Comparison of ENCODE assay signal across 21 cellular contexts in the genomic region with DNA sequence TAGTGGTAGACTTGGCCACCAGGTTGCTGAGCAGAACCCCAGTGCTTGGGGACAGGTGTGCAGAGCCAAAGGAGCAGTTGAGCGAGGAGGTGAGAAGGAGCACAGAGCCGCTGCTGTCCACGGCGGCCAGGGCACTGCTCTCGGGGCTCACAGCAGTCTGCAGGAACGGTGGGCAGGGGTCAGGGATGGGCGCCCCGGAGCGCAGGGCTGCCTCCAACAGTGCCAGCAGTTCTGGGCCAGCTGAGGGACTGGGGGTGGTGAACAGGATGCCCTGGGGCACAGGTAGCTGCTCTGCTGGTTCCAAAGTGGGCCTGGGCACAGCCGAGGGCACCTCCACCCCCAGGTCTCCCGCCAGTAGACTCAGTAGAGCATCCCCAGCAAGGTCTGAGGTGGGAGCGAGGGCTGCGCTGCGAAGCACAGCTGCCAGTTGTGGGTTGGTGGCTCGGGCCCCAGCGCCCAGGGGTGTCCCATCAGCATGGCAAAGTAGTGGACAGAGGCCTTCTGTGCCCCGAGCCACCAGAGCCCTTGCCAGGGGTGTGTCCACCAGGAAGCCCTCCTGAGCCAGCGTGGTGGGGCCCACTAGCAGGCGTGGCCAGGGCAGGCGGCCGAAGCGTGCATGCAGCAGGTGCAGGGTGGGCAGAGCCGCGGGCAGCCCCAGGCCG. TPM values are rescaled to one million over a fixed set of nuclear protein-coding genes. Genes with fewer than 3 reads are reported as not detected.
DNase-seq lines count a peak whose midpoint lies in the region; ATAC-seq and TF ChIP-seq lines count a peak whose summit lies in the region.
"Had no signal": no experiment of that assay in that cellular context is flagged by ENCODE, and none has a peak within 500 bp of the region (broad histone marks: within the 10 kb centered on the region; RNA-seq: fewer than 3 reads in every experiment).

No MANE protein-coding gene starts in this region.

- H3K27ac ChIP-seq in duodenal mucosa (ENCODE audit: low read depth, low read length) (no peak overlapping the region), neural progenitor cell (no peak overlapping the region)

- peaks cover 18% of the 10 kb centered on the region for H3K79me2 ChIP-seq in neural progenitor cell (ENCODE audit: low read depth)

- H3K4me1 ChIP-seq in duodenal mucosa (ENCODE audit: control insufficient read depth in 1 of 2, insufficient read depth in 2 of 2, low read length in 2 of 2) (peaks cover 42 to 56% of the 10 kb centered on the region in 2 donors), neural progenitor cell (peaks cover 20% of the 10 kb centered on the region)

- H3K36me3 ChIP-seq in duodenal mucosa (ENCODE audit: control insufficient read depth in 1 of 2, insufficient read depth in 2 of 2, low read length in 2 of 2) (no peaks in the 10 kb centered on the region), neural progenitor cell (no peaks in the 10 kb centered on the region)

- no peaks in the 10 kb centered on the region for H3K9me3 Mint-ChIP-seq in activated naive CD8-positive, alpha-beta T cell treated with anti-CD3 and anti-CD28 coated beads, Interleukin-2, amount 50 U/mL, for 24 hours
- H3K9me3 Mint-ChIP-seq in activated naive CD8-positive, alpha-beta T cell treated with anti-CD3 and anti-CD28 coated beads for 36 hours = no peaks in the 10 kb centered on the region
- no peaks in the 10 kb centered on the region for H3K9me3 Mint-ChIP-seq in neural progenitor cell
- H3K9me3 Mint-ChIP-seq in stimulated activated naive B cell treated with anti-CD40 and anti-IgM and Interleukin-4, amounts not matched to agents 10 μg/mL and 1 μg/mL and 100 μg/mL, for 72 hours = no peaks in the 10 kb centered on the region
- H3K9me3 Mint-ChIP-seq: IgD-negative memory B cell had no signal

- no peak overlapping the region for H3K27ac Mint-ChIP-seq in activated naive CD8-positive, alpha-beta T cell treated with anti-CD3 and anti-CD28 coated beads, Interleukin-2, amount 50 U/mL, for 24 hours
- H3K27ac Mint-ChIP-seq in activated naive CD8-positive, alpha-beta T cell treated with anti-CD3 and anti-CD28 coated beads for 36 hours = no peak overlapping the region
- peak overlapping the region; percentile 89 for H3K27ac Mint-ChIP-seq in neural progenitor cell
- peak overlapping the region; percentile 39 for H3K27ac Mint-ChIP-seq in stimulated activated naive B cell treated with anti-CD40 and anti-IgM and Interleukin-4, amounts not matched to agents 10 μg/mL and 1 μg/mL and 100 μg/mL, for 72 hours
- H3K27ac Mint-ChIP-seq: IgD-negative memory B cell had no signal

- ATAC-seq in activated naive CD8-positive, alpha-beta T cell treated with anti-CD3 and anti-CD28 coated beads, Interleukin-2, amount 50 U/mL, for 24 hours = no peak
- ATAC-seq in stimulated activated naive B cell treated with anti-CD40 and anti-IgM and Interleukin-4, amounts not matched to agents 10 μg/mL and 1 μg/mL and 100 μg/mL, for 72 hours (replicated peaks) = no peak
- ATAC-seq: Panc1 had no signal

- H3K9ac ChIP-seq in duodenal mucosa (ENCODE audit: low read depth in 1 of 2, low read length in 2 of 2) = no peak overlapping the region
- no peak overlapping the region for H3K9ac ChIP-seq in neural progenitor cell

- peaks cover 13% of the 10 kb centered on the region for H3K36me3 Mint-ChIP-seq in activated naive CD8-positive, alpha-beta T cell treated with anti-CD3 and anti-CD28 coated beads, Interleukin-2, amount 50 U/mL, for 24 hours (ENCODE audit: low read depth)
- peaks cover 17% of the 10 kb centered on the region for H3K36me3 Mint-ChIP-seq in activated naive CD8-positive, alpha-beta T cell treated with anti-CD3 and anti-CD28 coated beads for 36 hours
- peaks cover 2% of the 10 kb centered on the region for H3K36me3 Mint-ChIP-seq in neural progenitor cell
- H3K36me3 Mint-ChIP-seq in stimulated activated naive B cell treated with anti-CD40 and anti-IgM and Interleukin-4, amounts not matched to agents 10 μg/mL and 1 μg/mL and 100 μg/mL, for 72 hours = peaks cover 0 to 14% of the 10 kb centered on the region in 2 donors

- peaks cover 11% of the 10 kb centered on the region for H3F3A ChIP-seq in neural progenitor cell (ENCODE audit: low read depth)

- H3K4me3 Mint-ChIP-seq in activated naive CD8-positive, alpha-beta T cell treated with anti-CD3 and anti-CD28 coated beads, Interleukin-2, amount 50 U/mL, for 24 hours = peak overlapping the region; percentile 11
- no peak overlapping the region for H3K4me3 Mint-ChIP-seq in activated naive CD8-positive, alpha-beta T cell treated with anti-CD3 and anti-CD28 coated beads for 36 hours
- H3K4me3 Mint-ChIP-seq in neural progenitor cell = no peak overlapping the region
- no peak overlapping the region for H3K4me3 Mint-ChIP-seq in stimulated activated naive B cell treated with anti-CD40 and anti-IgM and Interleukin-4, amounts not matched to agents 10 μg/mL and 1 μg/mL and 100 μg/mL, for 72 hours

- H3K4me2 ChIP-seq in neural progenitor cell = no peak overlapping the region

- no peak overlapping the region for H2AFZ ChIP-seq in neural progenitor cell (replicated peaks)

- H3K4me3 ChIP-seq in duodenal mucosa (ENCODE audit: low read depth in 1 of 2, low read length in 2 of 2) = peak overlapping the region; percentile 72 to 79
- no peak overlapping the region for H3K4me3 ChIP-seq in neural progenitor cell

- H4K20me1 ChIP-seq in neural progenitor cell (ENCODE audit: low read depth) = peaks cover 4% of the 10 kb centered on the region

- peaks cover 47% of the 10 kb centered on the region for H3K4me1 Mint-ChIP-seq in activated naive CD8-positive, alpha-beta T cell treated with anti-CD3 and anti-CD28 coated beads, Interleukin-2, amount 50 U/mL, for 24 hours
- H3K4me1 Mint-ChIP-seq in activated naive CD8-positive, alpha-beta T cell treated with anti-CD3 and anti-CD28 coated beads for 36 hours = peaks cover 35% of the 10 kb centered on the region
- peaks cover 39% of the 10 kb centered on the region for H3K4me1 Mint-ChIP-seq in neural progenitor cell
- H3K4me1 Mint-ChIP-seq in stimulated activated naive B cell treated with anti-CD40 and anti-IgM and Interleukin-4, amounts not matched to agents 10 μg/mL and 1 μg/mL and 100 μg/mL, for 72 hours = peaks cover 35 to 47% of the 10 kb centered on the region in 2 donors

- H3K9me3 ChIP-seq in duodenal mucosa (ENCODE audit: control insufficient read depth in 1 of 2, low read length in 2 of 2) = no peaks in the 10 kb centered on the region
- no peaks in the 10 kb centered on the region for H3K9me3 ChIP-seq in neural progenitor cell (ENCODE audit: low read depth)

- no peak for DNase-seq in activated naive CD8-positive, alpha-beta T cell treated with anti-CD3 and anti-CD28 coated beads, Interleukin-2, amount 50 U/mL, for 24 hours
- DNase-seq in activated naive CD8-positive, alpha-beta T cell treated with anti-CD3 and anti-CD28 coated beads for 36 hours = no peak
- no peak for DNase-seq in neural progenitor cell (ENCODE audit: low spot score)
- DNase-seq in stimulated activated naive B cell treated with anti-CD40 and anti-IgM and Interleukin-4, amounts not matched to agents 10 μg/mL and 1 μg/mL and 100 μg/mL, for 72 hours = no peak
- no peak for DNase-seq in KG1 (lab: John Stamatoyannopoulos, UW)
- no peak for DNase-seq in activated T-cell treated with anti-CD3 and anti-CD28 coated beads, Interleukin-2, amount 50 U/mL, for 1 hour
- no peak for DNase-seq in GM20000 (ENCODE audit: low spot score)
- DNase-seq: AML-193, C1 segment of cervical spinal cord, DMS53, GDM1, Karpas-422, NCI-H187, NCI-H2107 had no signal

- H3K27me3 ChIP-seq in duodenal mucosa (ENCODE audit: control insufficient read depth in 1 of 2, insufficient read depth in 2 of 2, low read length in 2 of 2) (no peaks in the 10 kb centered on the region), neural progenitor cell (peaks cover 4% of the 10 kb centered on the region)

- TF ChIP-seq CTCF in neural progenitor cell (IDR thresholded peaks at IDR 0.05) = no peak
- no peak for TF ChIP-seq CTCF in GM20000 (IDR thresholded peaks at IDR 0.05; ENCODE audit: extremely low read depth, missing control alignments)

- no peaks in the 10 kb centered on the region for H3K27me3 Mint-ChIP-seq in activated naive CD8-positive, alpha-beta T cell treated with anti-CD3 and anti-CD28 coated beads, Interleukin-2, amount 50 U/mL, for 24 hours
- H3K27me3 Mint-ChIP-seq in activated naive CD8-positive, alpha-beta T cell treated with anti-CD3 and anti-CD28 coated beads for 36 hours = no peaks in the 10 kb centered on the region
- H3K27me3 Mint-ChIP-seq in neural progenitor cell (ENCODE audit: insufficient read depth, low read depth) = peaks cover 13% of the 10 kb centered on the region
- H3K27me3 Mint-ChIP-seq in stimulated activated naive B cell treated with anti-CD40 and anti-IgM and Interleukin-4, amounts not matched to agents 10 μg/mL and 1 μg/mL and 100 μg/mL, for 72 hours = no peaks in the 10 kb centered on the region
- H3K27me3 Mint-ChIP-seq: IgD-negative memory B cell had no signal

RNA-seq across cellular contexts. Expression of a gene that starts 1.9 kb away (rescaled TPM):
- total RNA-seq in activated naive CD8-positive, alpha-beta T cell treated with anti-CD3 and anti-CD28 coated beads for 36 hours = not detected
- not detected in 2 replicates for total RNA-seq in neural progenitor cell (ENCODE audit: low replicate concordance)
- total RNA-seq: A172, H4, MCF 10A, NCI-H460 had no signal

RNA-seq across cellular contexts. Expression of a gene that starts 3.3 kb away (rescaled TPM):
- total RNA-seq in activated naive CD8-positive, alpha-beta T cell treated with anti-CD3 and anti-CD28 coated beads for 36 hours = 100 to 1,000 TPM; 174 to 176 TPM
- 17.4 and 44.6 TPM in 2 replicates for total RNA-seq in neural progenitor cell (ENCODE audit: low replicate concordance)

RNA-seq across cellular contexts. Expression of a gene that starts 25.9 kb away (rescaled TPM):
- not detected for total RNA-seq in activated naive CD8-positive, alpha-beta T cell treated with anti-CD3 and anti-CD28 coated beads for 36 hours
- 3.0 and 5.2 TPM in 2 replicates for total RNA-seq in neural progenitor cell (ENCODE audit: low replicate concordance)
- total RNA-seq: MCF 10A had no signal

RNA-seq across cellular contexts. Expression of a gene that starts 59.8 kb away (rescaled TPM):
- under 1 TPM; 0.20 to 0.43 TPM for total RNA-seq in activated naive CD8-positive, alpha-beta T cell treated with anti-CD3 and anti-CD28 coated beads for 36 hours
- 0.34 and 1.7 TPM in 2 replicates for total RNA-seq in neural progenitor cell (ENCODE audit: low replicate concordance)
- total RNA-seq: MCF 10A had no signal

Comparison
In these comparisons a context has a peak if more than half of its experiments do, and no peak if none do; other contexts are left out.
1. H3K27ac Mint-ChIP-seq: peak in neural progenitor cell (single experiment) and stimulated activated naive B cell treated with anti-CD40 and anti-IgM and Interleukin-4, amounts not matched to agents 10 μg/mL and 1 μg/mL and 100 μg/mL, for 72 hours (single experiment); none in activated naive CD8-positive, alpha-beta T cell treated with anti-CD3 and anti-CD28 coated beads, Interleukin-2, amount 50 U/mL, for 24 hours (single experiment) and activated naive CD8-positive, alpha-beta T cell treated with anti-CD3 and anti-CD28 coated beads for 36 hours (single experiment).